Comparison of ENCODE assay signal across 22 cellular contexts in the genomic region with DNA sequence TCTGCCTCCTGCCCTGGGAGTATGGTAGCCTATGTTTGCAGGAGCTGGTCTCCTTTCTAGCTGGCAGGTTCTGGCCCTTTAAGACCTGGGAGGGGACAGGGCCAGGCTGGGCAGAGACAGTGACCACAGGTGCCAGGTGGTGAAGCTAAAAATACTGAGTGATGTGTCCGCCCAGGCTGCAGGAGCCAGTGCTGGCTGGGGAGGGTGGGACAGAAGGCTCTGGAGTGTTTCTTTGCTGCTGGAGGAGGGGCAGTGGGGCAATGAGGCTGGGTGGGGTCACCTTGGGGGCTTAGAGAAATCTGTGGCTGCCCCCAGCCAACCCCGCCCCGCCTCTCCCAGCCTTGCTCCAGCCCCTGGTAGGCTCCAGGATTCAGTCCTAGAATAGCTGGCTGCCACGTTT. TPM values are rescaled to one million over a fixed set of nuclear protein-coding genes. Genes with fewer than 3 reads are reported as not detected.
DNase-seq lines count a peak whose midpoint lies in the region; ATAC-seq and TF ChIP-seq lines count a peak whose summit lies in the region.
"Had no signal": no experiment of that assay in that cellular context is flagged by ENCODE, and none has a peak within 500 bp of the region (broad histone marks: within the 10 kb centered on the region; RNA-seq: fewer than 3 reads in every experiment).

No MANE protein-coding gene starts in this region.

- ATAC-seq in mucosa of descending colon = peak; percentile 72
- ATAC-seq in CD8-positive, alpha-beta T cell = no peak
- no peak for ATAC-seq in HG03159 (IDR thresholded peaks at IDR 0.05; ENCODE audit: unreplicated experiment)
- ATAC-seq: stimulated activated naive B cell treated with anti-CD40 and anti-IgM and Interleukin-4, amounts not matched to agents 10 μg/mL and 1 μg/mL and 100 μg/mL, for 72 hours had no signal

- H3K27me3 Mint-ChIP-seq in CD8-positive, alpha-beta T cell (ENCODE audit: low read depth) = peaks cover 3% of the 10 kb centered on the region

- H3K27ac ChIP-seq in CD8-positive, alpha-beta T cell (ENCODE audit: low read depth, low read length) = no peak overlapping the region
- H3K27ac ChIP-seq: breast epithelium, RWPE1, thoracic aorta had no signal

- no peaks in the 10 kb centered on the region for H3K36me3 ChIP-seq in mucosa of descending colon (ENCODE audit: low read depth)
- no peaks in the 10 kb centered on the region for H3K36me3 ChIP-seq in CD8-positive, alpha-beta T cell (ENCODE audit: insufficient read depth, low read length)
- H3K36me3 ChIP-seq: breast epithelium, thoracic aorta had no signal

- DNase-seq in G401 (ENCODE audit: low spot score) (peak; percentile 99), NCI-H2196 treated with DMSO at 0.1 percent for 48 hours (lab: John Stamatoyannopoulos, UW; ENCODE audit: unreplicated experiment) (peak; percentile 14), cerebellum (ENCODE audit: low spot score) (peak; percentile 96), mucosa of descending colon (peak in 1 of 3 donors; percentile 42), middle frontal gyrus (ENCODE audit: extremely low spot score, low spot score) (no peak)
- DNase-seq in CD8-positive, alpha-beta T cell = no peak
- no peak for DNase-seq in activated CD4-positive, alpha-beta T cell treated with anti-CD3 and anti-CD28 coated beads for 48 hours
- DNase-seq: activated CD4-positive, alpha-beta memory T cell treated with anti-CD3 and anti-CD28 coated beads, Interleukin-2, amount 10 ng/mL, durations not matched to agents 7 days and 5 days; activated CD4-positive, CD25-positive, alpha-beta regulatory T cell; activated gamma-delta T cell treated with Interleukin-2 at 50 U/mL for 16 hours; CD4-positive, alpha-beta memory T cell; NCI-H187; NCI-H446; small intestine; stimulated activated naive B cell treated with anti-CD40 and anti-IgM and Interleukin-4, amounts not matched to agents 10 μg/mL and 1 μg/mL and 100 μg/mL, for 72 hours; T1000 had no signal

- peaks cover 29% of the 10 kb centered on the region for H3K4me1 Mint-ChIP-seq in CD8-positive, alpha-beta T cell (ENCODE audit: low read depth)

- CTCF ChIA-PET in CD8-positive, alpha-beta T cell (lab: Charles Lee) = interaction anchor here (1.5 kb wide), 1 partner anchor 55 kb away, joined by 5 read pairs; no protein-coding TSS in a partner anchor

- H3K27ac Mint-ChIP-seq in CD8-positive, alpha-beta T cell = no peak overlapping the region
- H3K27ac Mint-ChIP-seq: activated CD4-positive, alpha-beta memory T cell treated with anti-CD3 and anti-CD28 coated beads, Interleukin-2, amount 10 ng/mL, durations not matched to agents 7 days and 5 days; dendritic cell treated with granulocyte-macrophage colony-stimulating factor and Interleukin-4, amounts not matched to agents 40 ng/mL and 50 ng/mL, for 4 days; progenitor cell of endocrine pancreas; stimulated activated naive B cell treated with anti-CD40 and anti-IgM and Interleukin-4, amounts not matched to agents 10 μg/mL and 1 μg/mL and 100 μg/mL, for 72 hours had no signal

- H3K27me3 ChIP-seq in CD8-positive, alpha-beta T cell (ENCODE audit: insufficient read depth, low read length) = no peaks in the 10 kb centered on the region

- POLR2A ChIA-PET in CD8-positive, alpha-beta T cell (lab: Charles Lee) = no interaction called here

- no peak for TF ChIP-seq CTCF in mucosa of descending colon (IDR thresholded peaks at IDR 0.05)
- TF ChIP-seq CTCF in CD8-positive, alpha-beta T cell (IDR thresholded peaks at IDR 0.05) = no peak

- intact Hi-C loops in mucosa of descending colon (cut with DNase I, micrococcal nuclease) = no loop called here
- intact Hi-C loops in CD8-positive, alpha-beta T cell (cut with DNase I, micrococcal nuclease) = no loop called here

- H3K4me3 ChIP-seq in mucosa of descending colon = no peak overlapping the region
- H3K4me3 ChIP-seq in CD8-positive, alpha-beta T cell (ENCODE audit: low read depth, low read length) = no peak overlapping the region
- H3K4me3 ChIP-seq: breast epithelium, thoracic aorta had no signal

- in situ Hi-C loops in G401 (cut with HindIII; ENCODE audit: low sequenced_read_pairs) = no loop called here

- H3K4me3 Mint-ChIP-seq in CD8-positive, alpha-beta T cell = no peak overlapping the region
- H3K4me3 Mint-ChIP-seq: activated CD4-positive, alpha-beta memory T cell treated with anti-CD3 and anti-CD28 coated beads, Interleukin-2, amount 10 ng/mL, durations not matched to agents 7 days and 5 days; CD4-positive, alpha-beta memory T cell; dendritic cell treated with granulocyte-macrophage colony-stimulating factor and Interleukin-4, amounts not matched to agents 40 ng/mL and 50 ng/mL, for 4 days; stimulated activated naive B cell treated with anti-CD40 and anti-IgM and Interleukin-4, amounts not matched to agents 10 μg/mL and 1 μg/mL and 100 μg/mL, for 72 hours had no signal

- H3K36me3 Mint-ChIP-seq in CD8-positive, alpha-beta T cell = no peaks in the 10 kb centered on the region
- H3K36me3 Mint-ChIP-seq: CD4-positive, alpha-beta memory T cell; stimulated activated naive B cell treated with anti-CD40 and anti-IgM and Interleukin-4, amounts not matched to agents 10 μg/mL and 1 μg/mL and 100 μg/mL, for 72 hours had no signal

- H3K9me3 ChIP-seq in mucosa of descending colon = no peaks in the 10 kb centered on the region
- H3K9me3 ChIP-seq in CD8-positive, alpha-beta T cell (ENCODE audit: low read length) = no peaks in the 10 kb centered on the region
- H3K9me3 ChIP-seq: breast epithelium, thoracic aorta had no signal

- no peaks in the 10 kb centered on the region for H3K4me1 ChIP-seq in mucosa of descending colon (ENCODE audit: low read depth)
- peaks cover 31% of the 10 kb centered on the region for H3K4me1 ChIP-seq in CD8-positive, alpha-beta T cell (ENCODE audit: insufficient read depth, low read length)
- H3K4me1 ChIP-seq: breast epithelium had no signal

- no peaks in the 10 kb centered on the region for H3K9me3 Mint-ChIP-seq in CD8-positive, alpha-beta T cell
- H3K9me3 Mint-ChIP-seq: activated CD4-positive, alpha-beta memory T cell treated with anti-CD3 and anti-CD28 coated beads, Interleukin-2, amount 10 ng/mL, durations not matched to agents 7 days and 5 days; dendritic cell treated with granulocyte-macrophage colony-stimulating factor and Interleukin-4, amounts not matched to agents 40 ng/mL and 50 ng/mL, for 4 days; stimulated activated naive B cell treated with anti-CD40 and anti-IgM and Interleukin-4, amounts not matched to agents 10 μg/mL and 1 μg/mL and 100 μg/mL, for 72 hours had no signal

RNA-seq across cellular contexts. Expression of a gene that starts 30.4 kb away (rescaled TPM):
- 3.4 and 4.7 TPM in 2 replicates for total RNA-seq in G401 (2014; rRNA removed; shearing (Covaris generic))
- 28.1 TPM for total RNA-seq in cerebellum
- total RNA-seq in mucosa of descending colon = 1 to 10 TPM in 1 of 3 donors, under 1 TPM in 2; 0.28 to 1.8 (median 0.52) TPM
- total RNA-seq in CD8-positive, alpha-beta T cell = 10 to 100 TPM; 16.5 to 17.1 TPM

RNA-seq across cellular contexts. Expression of a gene that starts 50.2 kb away (rescaled TPM):
- total RNA-seq in G401 (2014; rRNA removed; shearing (Covaris generic)) = 75.8 and 98.0 TPM in 2 replicates
- total RNA-seq in cerebellum (87.2 TPM), mucosa of descending colon (100 to 1,000 TPM in 2 of 3 donors, 10 to 100 TPM in 1; 97.6 to 138 (median 114) TPM)
- 100 to 1,000 TPM; 355 to 369 TPM for total RNA-seq in CD8-positive, alpha-beta T cell

Comparison
In these comparisons a context has a peak if more than half of its experiments do, and no peak if none do; other contexts are left out.
1. DNase-seq: peak in G401 (single experiment), NCI-H2196 treated with DMSO at 0.1 percent for 48 hours (single experiment) and cerebellum (single experiment); none in CD8-positive, alpha-beta T cell (0 of 7), middle frontal gyrus (single experiment) and activated CD4-positive, alpha-beta T cell treated with anti-CD3 and anti-CD28 coated beads for 48 hours (single experiment).